ENCODE assay signal across 1 cellular context in genomic region chr20:45779011-45779915, GRCh38.
TF ChIP-seq lines count a peak whose summit lies in the region.

No MANE protein-coding gene starts in this region.

TF ChIP-seq in HEK293, 187 proteins besides CTCF, POLR2A, EP300 and RAD21 (continued from another document):
- TF ChIP-seq ZNF174 (tag by site-specific recombination; IDR thresholded peaks at IDR 0.05) = 0 out of 2 replicates have a peak, but pooled peaks have one; percentile 24
- TF ChIP-seq KLF7 (tag by site-specific recombination; IDR thresholded peaks at IDR 0.05; ENCODE audit: borderline replicate concordance) = no peak
- TF ChIP-seq PRDM6 (tag by site-specific recombination; IDR thresholded peaks at IDR 0.05) = peak; percentile 92
- peak; percentile 65; the same call in 1 of the 2 replicates for TF ChIP-seq ZNF639 (tag by site-specific recombination; IDR thresholded peaks at IDR 0.05)
- no peak for TF ChIP-seq ZNF239 (tag by site-specific recombination; IDR thresholded peaks at IDR 0.05)
- TF ChIP-seq SP7 (tag by site-specific recombination; IDR thresholded peaks at IDR 0.05) = peak; percentile 79
- TF ChIP-seq PRDM10 (tag by site-specific recombination; IDR thresholded peaks at IDR 0.05) = peak; percentile 61; the same call in 1 of the 2 replicates
- no peak for TF ChIP-seq ZIC2 (tag by site-specific recombination; IDR thresholded peaks at IDR 0.05)
- no peak for TF ChIP-seq ZNF24 (tag by site-specific recombination; IDR thresholded peaks at IDR 0.05)
- 0 out of 2 replicates have a peak, but pooled peaks have one; percentile 66 for TF ChIP-seq ZNF600 (tag by site-specific recombination; IDR thresholded peaks at IDR 0.05)
- no peak for TF ChIP-seq ZNF513 (tag by site-specific recombination; IDR thresholded peaks at IDR 0.05)
- no peak for TF ChIP-seq ZNF155 (tag by site-specific recombination; IDR thresholded peaks at IDR 0.05)
- TF ChIP-seq KLF1 (tag by site-specific recombination; IDR thresholded peaks at IDR 0.05) = peak; percentile 63
- TF ChIP-seq TSHZ1 (tag by site-specific recombination; IDR thresholded peaks at IDR 0.05; ENCODE audit: borderline replicate concordance) = no peak
- no peak for TF ChIP-seq ZNF558 (tag by site-specific recombination; IDR thresholded peaks at IDR 0.05)
- TF ChIP-seq ZFHX2 (tag by site-specific recombination; conservative IDR thresholded peaks at IDR 0.05) = no peak
- TF ChIP-seq ZEB2 (tag by site-specific recombination; IDR thresholded peaks at IDR 0.05) = 0 out of 2 replicates have a peak, but pooled peaks have one; percentile 31
TF ChIP-seq in HEK293: peak in this region for 20.
